ENCODE assay signal across 1 cellular context in genomic region chr12:52942056-52942913, GRCh38.
TF ChIP-seq lines count a peak whose summit lies in the region.

No MANE protein-coding gene starts in this region.

TF ChIP-seq in HCT116, 20 proteins besides CTCF, POLR2A, EP300 and RAD21 (continued from another document):
- TF ChIP-seq, protein P1, sequence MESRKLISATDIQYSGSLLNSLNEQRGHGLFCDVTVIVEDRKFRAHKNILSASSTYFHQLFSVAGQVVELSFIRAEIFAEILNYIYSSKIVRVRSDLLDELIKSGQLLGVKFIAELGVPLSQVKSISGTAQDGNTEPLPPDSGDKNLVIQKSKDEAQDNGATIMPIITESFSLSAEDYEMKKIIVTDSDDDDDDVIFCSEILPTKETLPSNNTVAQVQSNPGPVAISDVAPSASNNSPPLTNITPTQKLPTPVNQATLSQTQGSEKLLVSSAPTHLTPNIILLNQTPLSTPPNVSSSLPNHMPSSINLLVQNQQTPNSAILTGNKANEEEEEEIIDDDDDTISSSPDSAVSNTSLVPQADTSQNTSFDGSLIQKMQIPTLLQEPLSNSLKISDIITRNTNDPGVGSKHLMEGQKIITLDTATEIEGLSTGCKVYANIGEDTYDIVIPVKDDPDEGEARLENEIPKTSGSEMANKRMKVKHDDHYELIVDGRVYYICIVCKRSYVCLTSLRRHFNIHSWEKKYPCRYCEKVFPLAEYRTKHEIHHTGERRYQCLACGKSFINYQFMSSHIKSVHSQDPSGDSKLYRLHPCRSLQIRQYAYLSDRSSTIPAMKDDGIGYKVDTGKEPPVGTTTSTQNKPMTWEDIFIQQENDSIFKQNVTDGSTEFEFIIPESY (IDR thresholded peaks at IDR 0.05; ENCODE audit: extremely low read depth, insufficient replicate concordance, low read length), result no peak
- no peak for TF ChIP-seq TCF7L2 (IDR thresholded peaks at IDR 0.05; ENCODE audit: borderline replicate concordance, extremely low read depth, insufficient read depth, insufficient read length)
